In the genomic region with DNA sequence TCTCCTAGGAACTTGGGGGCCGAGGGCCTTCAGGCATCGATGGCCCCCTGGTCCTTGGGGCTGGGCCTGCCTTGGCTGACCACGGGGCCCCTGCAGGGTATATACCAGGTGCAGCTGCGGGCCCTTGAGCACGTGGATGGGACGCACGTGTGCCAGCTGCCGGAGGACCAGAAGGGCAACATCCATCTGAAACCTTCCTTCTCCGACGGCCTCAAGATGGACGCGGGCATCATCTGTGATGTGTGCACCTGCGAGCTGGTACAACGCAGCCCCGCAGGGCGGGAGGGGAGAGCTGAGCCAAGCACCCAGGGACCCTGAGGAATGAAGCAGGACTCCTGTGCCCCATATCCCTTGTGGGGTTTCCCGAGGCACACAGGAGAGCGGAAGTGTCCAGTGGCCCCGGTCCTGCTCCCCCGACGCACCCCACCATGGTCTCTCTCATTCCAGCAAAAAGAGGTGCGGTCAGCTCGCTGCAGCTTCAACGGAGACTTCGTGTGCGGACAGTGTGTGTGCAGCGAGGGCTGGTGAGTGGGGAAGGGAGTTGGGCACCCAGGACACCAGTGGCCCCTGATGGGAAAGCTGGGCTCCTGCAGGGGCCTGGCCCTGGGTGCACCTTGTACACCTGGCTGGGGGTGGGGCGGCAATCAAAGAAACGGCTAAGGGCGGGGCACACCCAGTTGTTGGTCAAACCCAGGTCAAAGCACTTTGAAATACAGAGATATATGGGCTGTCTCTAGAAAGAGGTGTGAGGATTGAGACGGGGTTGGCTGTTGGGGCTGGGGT, we compare ENCODE assay signal across 19 cellular contexts.
"Had no signal": no experiment of that assay in that cellular context is flagged by ENCODE, and none has a peak within 500 bp of the region (broad histone marks: within the 10 kb centered on the region; RNA-seq: fewer than 3 reads in every experiment).

No MANE protein-coding gene starts in this region.

- DNase-seq: activated CD4-positive, alpha-beta memory T cell treated with anti-CD3 and anti-CD28 coated beads, Interleukin-2, amount 10 ng/mL, durations not matched to agents 7 days and 5 days; activated CD4-positive, alpha-beta T cell treated with anti-CD3 and anti-CD28 coated beads for 4 hours; activated CD4-positive, CD25-positive, alpha-beta regulatory T cell; activated effector memory CD4-positive, alpha-beta T cell treated with anti-CD3 and anti-CD28 coated beads, Interleukin-2, amount 50 U/mL, for 16 hours; activated naive CD4-positive, alpha-beta T cell treated with anti-CD3 and anti-CD28 coated beads, Interleukin-2, amount 10 ng/mL, durations not matched to agents 7 days and 5 days; amygdala; heart right ventricle; left lung; sigmoid colon; stimulated activated CD4-positive, alpha-beta T cell treated with anti-CD3 and anti-CD28 coated beads, Interleukin-2, amount 100 ng/mL, for 48 hours; stimulated activated CD8-positive, alpha-beta memory T cell treated with anti-CD3 and anti-CD28 coated beads, Interleukin-4, amount 100 ng/mL, for 48 hours; stimulated activated naive B cell treated with anti-CD40 and anti-IgM and Interleukin-4, amounts not matched to agents 10 μg/mL and 1 μg/mL and 100 μg/mL, for 72 hours; T1000 had no signal

- H3K27me3 ChIP-seq: heart right ventricle, left lung, neutrophil, vagina had no signal

- H3K4me1 ChIP-seq: sigmoid colon, vagina had no signal

- ATAC-seq: left lung; natural killer cell treated with Interleukin-12 subunit alpha and Interleukin-12 subunit beta and Interleukin-15 and Interleukin-18, amount 100 ng/mL, for 72 hours; stimulated activated naive B cell treated with anti-CD40 and anti-IgM and Interleukin-4, amounts not matched to agents 10 μg/mL and 1 μg/mL and 100 μg/mL, for 72 hours had no signal

- FAIRE-seq: endometrium, keratinocyte had no signal

- H3K36me3 ChIP-seq: neutrophil, sigmoid colon had no signal

- H3K4me3 ChIP-seq: heart right ventricle, left lung, lung, sigmoid colon, vagina had no signal

- H3K9me3 ChIP-seq: heart right ventricle, left lung, neutrophil, sigmoid colon, vagina had no signal

- H3K27ac ChIP-seq: heart right ventricle, left lung, neutrophil, sigmoid colon, vagina had no signal
